In the genomic region with DNA sequence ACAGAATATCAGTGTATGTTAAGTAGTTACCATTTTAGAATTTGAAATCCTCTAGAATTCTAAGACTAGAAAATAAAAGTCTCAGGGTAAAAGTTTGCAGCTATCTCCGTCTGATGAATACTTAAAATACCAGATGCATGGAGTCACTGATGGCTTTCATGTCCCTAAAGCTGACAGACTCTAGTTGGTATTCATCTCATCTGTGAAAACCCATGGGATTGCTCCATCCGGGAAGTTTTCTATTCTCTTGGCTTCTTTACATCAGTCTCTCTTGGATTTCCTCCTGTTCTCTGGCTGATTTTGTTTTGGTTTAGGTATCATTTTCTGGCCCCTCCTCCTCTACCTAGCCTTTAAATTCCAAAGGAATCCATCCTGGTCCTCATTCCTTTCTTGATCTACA, we compare ENCODE assay signal across 21 cellular contexts.
"Had no signal": no experiment of that assay in that cellular context is flagged by ENCODE, and none has a peak within 500 bp of the region (broad histone marks: within the 10 kb centered on the region; RNA-seq: fewer than 3 reads in every experiment).

No MANE protein-coding gene starts in this region.

- H3K36me3 ChIP-seq: ascending aorta, cardiac muscle cell, ovary, right lobe of liver, upper lobe of right lung, WERI-Rb-1 had no signal

- H3K27ac ChIP-seq: ascending aorta, cardiac muscle cell, foreskin keratinocyte, ovary, right lobe of liver, testis, upper lobe of right lung, WERI-Rb-1 had no signal

- DNase-seq: activated CD4-positive, alpha-beta T cell treated with anti-CD3 and anti-CD28 coated beads, Interleukin-2, amount 50 U/mL, for 4 hours; activated effector memory CD4-positive, alpha-beta T cell treated with anti-CD3 and anti-CD28 coated beads, Interleukin-2, amount 50 U/mL, for 16 hours; activated naive CD4-positive, alpha-beta T cell treated with anti-CD3 and anti-CD28 coated beads, Interleukin-2, amount 50 U/mL, for 16 hours; activated T-cell treated with anti-CD3 and anti-CD28 coated beads, Interleukin-2, amount 50 U/mL, for 72 hours; dermis blood vessel endothelial cell; effector memory CD8-positive, alpha-beta T cell; foreskin keratinocyte; hippocampal formation; kidney glomerular epithelial cell; left ventricle myocardium superior; naive thymus-derived CD8-positive, alpha-beta T cell; ovary; right lobe of liver; stimulated activated CD4-positive, alpha-beta T cell treated with anti-CD3 and anti-CD28 coated beads, Interleukin-4, amount 100 ng/mL, for 4 hours; T-helper 2 cell; testis; upper lobe of right lung; WERI-Rb-1 had no signal

- H3K36me3 Mint-ChIP-seq: stimulated activated memory B cell treated with anti-CD40 and anti-IgM and Interleukin-4, amounts not matched to agents 10 μg/mL and 1 μg/mL and 100 μg/mL, for 72 hours had no signal

- H3K9me3 ChIP-seq: ascending aorta, ovary, right lobe of liver, testis, upper lobe of right lung had no signal

- H3K27ac Mint-ChIP-seq: activated T-cell treated with anti-CD3 and anti-CD28 coated beads, Interleukin-2, amount 50 U/mL, for 72 hours; effector memory CD8-positive, alpha-beta T cell; naive thymus-derived CD8-positive, alpha-beta T cell; stimulated activated memory B cell treated with anti-CD40 and anti-IgM and Interleukin-4, amounts not matched to agents 10 μg/mL and 1 μg/mL and 100 μg/mL, for 72 hours had no signal

- H3K4me3 ChIP-seq: ascending aorta, cardiac muscle cell, ovary, right lobe of liver, testis, upper lobe of right lung had no signal

- H3K27me3 Mint-ChIP-seq: effector memory CD8-positive, alpha-beta T cell had no signal

- ATAC-seq: activated T-cell treated with anti-CD3 and anti-CD28 coated beads, Interleukin-2, amount 50 U/mL, for 72 hours; effector memory CD8-positive, alpha-beta T cell; foreskin keratinocyte; left ventricle myocardium superior; naive thymus-derived CD8-positive, alpha-beta T cell; right lobe of liver; stimulated activated memory B cell treated with anti-CD40 and anti-IgM and Interleukin-4, amounts not matched to agents 10 μg/mL and 1 μg/mL and 100 μg/mL, for 72 hours; upper lobe of right lung had no signal

- H3K4me1 ChIP-seq: ascending aorta, foreskin keratinocyte, right lobe of liver, testis, upper lobe of right lung had no signal

- H3K27me3 ChIP-seq: ascending aorta, cardiac muscle cell, foreskin keratinocyte, ovary, right lobe of liver, testis, upper lobe of right lung had no signal

- H3K4me3 Mint-ChIP-seq: activated T-cell treated with anti-CD3 and anti-CD28 coated beads, Interleukin-2, amount 50 U/mL, for 72 hours; effector memory CD8-positive, alpha-beta T cell; naive thymus-derived CD8-positive, alpha-beta T cell; stimulated activated memory B cell treated with anti-CD40 and anti-IgM and Interleukin-4, amounts not matched to agents 10 μg/mL and 1 μg/mL and 100 μg/mL, for 72 hours had no signal

- H3K4me1 Mint-ChIP-seq: naive thymus-derived CD8-positive, alpha-beta T cell; stimulated activated memory B cell treated with anti-CD40 and anti-IgM and Interleukin-4, amounts not matched to agents 10 μg/mL and 1 μg/mL and 100 μg/mL, for 72 hours had no signal
